Comparison of ENCODE assay signal across 11 cellular contexts in genomic region chrX:20056704-20057103, GRCh38.
A peak's percentile ranks its signal among the peaks of the same experiment; 100 is the strongest.
DNase-seq lines count a peak whose midpoint lies in the region; ATAC-seq and TF ChIP-seq lines count a peak whose summit lies in the region.
"Had no signal": no experiment of that assay in that cellular context is flagged by ENCODE, and none has a peak within 500 bp of the region (broad histone marks: within the 10 kb centered on the region; RNA-seq: fewer than 3 reads in every experiment).

No MANE protein-coding gene starts in this region.

- H3K27me3 ChIP-seq in RWPE2 (ENCODE audit: insufficient read depth, poor library complexity, severe bottlenecking) = no peaks in the 10 kb centered on the region
- H3K27me3 ChIP-seq in mesenchymal stem cell (ENCODE audit: control insufficient read depth in 1 of 2, insufficient read depth in 1 of 2, low read length in 2 of 2) = peaks cover 0 to 52% of the 10 kb centered on the region in 2 experiments
- H3K27me3 ChIP-seq in upper lobe of right lung = no peaks in the 10 kb centered on the region

- ATAC-seq in GM18868 (IDR thresholded peaks at IDR 0.05; ENCODE audit: unreplicated experiment) (peak; percentile 91), HG03354 (IDR thresholded peaks at IDR 0.05; ENCODE audit: poor library complexity, severe bottlenecking, unreplicated experiment) (peak; percentile 53), RWPE2 (ENCODE audit: low read depth) (peak; percentile 98), upper lobe of right lung (no peak)
- no peak for ATAC-seq in stimulated activated naive CD8-positive, alpha-beta T cell treated with anti-CD3 and anti-CD28 coated beads, Interleukin-15, amount 100 ng/mL, for 72 hours

- H3K27ac ChIP-seq in RWPE2 (ENCODE audit: poor library complexity, severe bottlenecking) = no peak overlapping the region
- H3K27ac ChIP-seq in mesenchymal stem cell (ENCODE audit: low read length, poor library complexity, severe bottlenecking) = no peak overlapping the region
- H3K27ac ChIP-seq in upper lobe of right lung = no peak overlapping the region

- H3K9me3 Mint-ChIP-seq in stimulated activated naive CD8-positive, alpha-beta T cell treated with anti-CD3 and anti-CD28 coated beads, Interleukin-15, amount 100 ng/mL, for 72 hours = no peaks in the 10 kb centered on the region

- peak; percentile 49 for DNase-seq in RWPE2 (ENCODE audit: low spot score)
- peak; percentile 8 for DNase-seq in mesenchymal stem cell
- no peak for DNase-seq in upper lobe of right lung
- no peak for DNase-seq in NCI-H2081 treated with DMSO at 0.1 percent for 48 hours (lab: John Stamatoyannopoulos, UW)
- DNase-seq in SHP77 (lab: John Stamatoyannopoulos, UW) = no peak
- no peak for DNase-seq in stimulated activated naive CD8-positive, alpha-beta T cell treated with anti-CD3 and anti-CD28 coated beads, Interleukin-15, amount 100 ng/mL, for 72 hours
- DNase-seq: NK-92 treated with Interleukin-12 subunit alpha and Interleukin-12 subunit beta, amount 100 ng/mL, for 24 hours; stimulated activated CD4-positive, alpha-beta T cell treated with anti-CD3 and anti-CD28 coated beads, Interleukin-4, amount 100 ng/mL, for 1 hour; substantia nigra had no signal

- H3K36me3 ChIP-seq in RWPE2 (ENCODE audit: low read depth) = no peaks in the 10 kb centered on the region
- no peaks in the 10 kb centered on the region for H3K36me3 ChIP-seq in mesenchymal stem cell (ENCODE audit: control insufficient read depth in 1 of 2, insufficient read depth in 2 of 2, low read depth in 1 of 2, low read length in 2 of 2)
- no peaks in the 10 kb centered on the region for H3K36me3 ChIP-seq in upper lobe of right lung

- intact Hi-C loops in upper lobe of right lung (cut with DNase I) = no loop called here

- H2AK5ac ChIP-seq in mesenchymal stem cell (ENCODE audit: low read length, severe bottlenecking) = no peak overlapping the region

- H2BK5ac ChIP-seq in mesenchymal stem cell (ENCODE audit: low read depth, low read length, poor library complexity, severe bottlenecking) = no peak overlapping the region

- H3K14ac ChIP-seq in mesenchymal stem cell (ENCODE audit: low read length in 2 of 2) = peak overlapping the region in 1 of 2 experiments; percentile 41

- H3K9me3 ChIP-seq in RWPE2 (ENCODE audit: severe bottlenecking) (no peaks in the 10 kb centered on the region), mesenchymal stem cell (ENCODE audit: control insufficient read depth, low read length) (no peaks in the 10 kb centered on the region), upper lobe of right lung (no peaks in the 10 kb centered on the region)

- H3K4ac ChIP-seq in mesenchymal stem cell (ENCODE audit: low read depth in 1 of 2, low read length in 2 of 2) = no peak overlapping the region

- TF ChIP-seq CTCF in RWPE2 (IDR thresholded peaks at IDR 0.05; ENCODE audit: poor library complexity, severe bottlenecking) = no peak
- no peak for TF ChIP-seq CTCF in upper lobe of right lung (IDR thresholded peaks at IDR 0.05)

- no peak overlapping the region for H3K27ac Mint-ChIP-seq in stimulated activated naive CD8-positive, alpha-beta T cell treated with anti-CD3 and anti-CD28 coated beads, Interleukin-15, amount 100 ng/mL, for 72 hours

- H4K91ac ChIP-seq in mesenchymal stem cell (ENCODE audit: low read length) = no peak overlapping the region

- no peak overlapping the region for H3K23ac ChIP-seq in mesenchymal stem cell (ENCODE audit: low read length in 2 of 2)

- H3K18ac ChIP-seq in mesenchymal stem cell (ENCODE audit: low read depth in 1 of 2, low read length in 2 of 2) = no peak overlapping the region

- no peak overlapping the region for H3K9ac ChIP-seq in mesenchymal stem cell (ENCODE audit: low read length)

- no peak overlapping the region for H2AFZ ChIP-seq in mesenchymal stem cell (ENCODE audit: low read depth, low read length)

- no peak overlapping the region for H3K4me2 ChIP-seq in mesenchymal stem cell (ENCODE audit: low read length, poor library complexity, severe bottlenecking)

- H2BK12ac ChIP-seq in mesenchymal stem cell (ENCODE audit: low read length in 2 of 2) = no peak overlapping the region

- no peak overlapping the region for H4K8ac ChIP-seq in mesenchymal stem cell (ENCODE audit: low read length)

- no peak overlapping the region for H2BK120ac ChIP-seq in mesenchymal stem cell (ENCODE audit: low read depth, low read length)

- peaks cover 13% of the 10 kb centered on the region for H3K4me1 Mint-ChIP-seq in stimulated activated naive CD8-positive, alpha-beta T cell treated with anti-CD3 and anti-CD28 coated beads, Interleukin-15, amount 100 ng/mL, for 72 hours

- no peak overlapping the region for H3K4me3 Mint-ChIP-seq in stimulated activated naive CD8-positive, alpha-beta T cell treated with anti-CD3 and anti-CD28 coated beads, Interleukin-15, amount 100 ng/mL, for 72 hours

- H3K4me3 ChIP-seq in RWPE2 (ENCODE audit: severe bottlenecking) = no peak overlapping the region
- H3K4me3 ChIP-seq in mesenchymal stem cell (ENCODE audit: insufficient read depth in 1 of 2, low read depth in 1 of 2, low read length in 2 of 2) = no peak overlapping the region
- no peak overlapping the region for H3K4me3 ChIP-seq in upper lobe of right lung

- H3K27me3 Mint-ChIP-seq in stimulated activated naive CD8-positive, alpha-beta T cell treated with anti-CD3 and anti-CD28 coated beads, Interleukin-15, amount 100 ng/mL, for 72 hours = no peaks in the 10 kb centered on the region

- H3K79me1 ChIP-seq in mesenchymal stem cell (replicated peaks; ENCODE audit: low read length, poor library complexity, severe bottlenecking) = no peaks in the 10 kb centered on the region

- peaks cover 2% of the 10 kb centered on the region for H3K4me1 ChIP-seq in RWPE2 (ENCODE audit: insufficient read depth, poor library complexity, severe bottlenecking)
- peaks cover 17% of the 10 kb centered on the region for H3K4me1 ChIP-seq in mesenchymal stem cell (ENCODE audit: control insufficient read depth, insufficient read depth, low read depth, low read length)
- no peaks in the 10 kb centered on the region for H3K4me1 ChIP-seq in upper lobe of right lung

- 45% methylated on average over 11 of the region's 11 CpGs for WGBS in mesenchymal stem cell

- no peak overlapping the region for H2BK15ac ChIP-seq in mesenchymal stem cell (ENCODE audit: low read depth, poor library complexity, severe bottlenecking)

Comparison
In these comparisons a context has a peak if more than half of its experiments do, and no peak if none do; other contexts are left out.
1. ATAC-seq: peak in GM18868 (single experiment), HG03354 (single experiment) and RWPE2 (single experiment); none in upper lobe of right lung (single experiment) and stimulated activated naive CD8-positive, alpha-beta T cell treated with anti-CD3 and anti-CD28 coated beads, Interleukin-15, amount 100 ng/mL, for 72 hours (single experiment).
2. DNase-seq: peak in RWPE2 (single experiment) and mesenchymal stem cell (single experiment); none in upper lobe of right lung (single experiment), NCI-H2081 treated with DMSO at 0.1 percent for 48 hours (single experiment), SHP77 (0 of 2) and stimulated activated naive CD8-positive, alpha-beta T cell treated with anti-CD3 and anti-CD28 coated beads, Interleukin-15, amount 100 ng/mL, for 72 hours (0 of 2).